ENCODE assay signal across 16 cellular contexts in the genomic region with DNA sequence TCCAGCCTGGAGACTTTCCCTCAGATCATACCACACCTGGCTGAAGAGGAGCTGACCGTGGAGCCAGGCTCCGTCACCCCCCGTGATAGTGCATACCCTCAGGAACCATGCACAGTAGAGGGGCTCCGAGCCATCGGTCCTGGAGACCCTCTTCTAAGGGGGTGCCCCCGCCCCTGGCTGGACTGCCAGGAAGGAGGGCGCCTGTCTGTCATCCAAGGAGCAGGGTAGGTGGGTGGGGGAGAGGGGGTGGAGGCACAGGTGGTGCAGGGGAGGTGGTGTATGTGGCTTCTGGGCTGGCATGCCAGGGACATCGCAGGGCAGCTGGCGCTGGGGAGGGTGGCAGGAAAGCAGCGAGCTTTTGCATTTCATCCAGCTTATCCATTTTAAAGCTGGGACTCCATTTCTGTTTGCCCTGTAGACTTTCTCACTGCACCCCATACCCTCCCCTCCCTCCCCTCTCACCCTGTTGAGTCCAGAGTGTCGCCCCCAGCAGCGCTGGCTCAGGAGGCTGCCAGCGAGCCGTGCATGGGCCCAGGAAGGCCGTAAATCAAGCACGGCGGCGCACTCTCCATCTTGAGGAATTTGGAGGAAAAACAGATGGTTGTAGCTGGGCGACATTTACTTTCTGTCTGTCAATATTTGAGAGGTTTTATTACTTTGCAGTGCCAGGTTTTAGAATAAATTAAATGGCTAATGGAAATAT. TPM values are rescaled to one million over a fixed set of nuclear protein-coding genes. Genes with fewer than 3 reads are reported as not detected.
DNase-seq lines count a peak whose midpoint lies in the region; ATAC-seq and TF ChIP-seq lines count a peak whose summit lies in the region.
"Had no signal": no experiment of that assay in that cellular context is flagged by ENCODE, and none has a peak within 500 bp of the region (broad histone marks: within the 10 kb centered on the region; RNA-seq: fewer than 3 reads in every experiment).

No MANE protein-coding gene starts in this region.

- H3K36me3 ChIP-seq in upper lobe of left lung, result no peaks in the 10 kb centered on the region
- H3K36me3 ChIP-seq: brain microvascular endothelial cell had no signal

- H3K27me3 ChIP-seq in upper lobe of left lung, result no peaks in the 10 kb centered on the region
- H3K27me3 ChIP-seq: brain microvascular endothelial cell had no signal

- peaks cover 36 to 73% (median 47%) of the 10 kb centered on the region in 4 donors for H3K4me1 ChIP-seq in upper lobe of left lung

- H3K4me1 Mint-ChIP-seq in chondrocyte (ENCODE audit: low read depth), result peaks cover 38% of the 10 kb centered on the region
- peaks cover 58% of the 10 kb centered on the region for H3K4me1 Mint-ChIP-seq in nephron
- H3K4me1 Mint-ChIP-seq: activated B cell treated with CpG ODN at 0.5 μM for 24 hours had no signal

- H3K4me3 ChIP-seq in upper lobe of left lung, result peak overlapping the region in 1 of 4 donors; percentile 0
- H3K4me3 ChIP-seq: GM23338 had no signal

- no peak for ATAC-seq in upper lobe of left lung (ENCODE audit: low FRiP score in 2 of 2)
- ATAC-seq: activated T-cell treated with anti-CD3 and anti-CD28 coated beads, Interleukin-2, amount 50 U/mL, for 4 hours; GM23338 had no signal

- no peaks in the 10 kb centered on the region for H3K36me3 Mint-ChIP-seq in chondrocyte (ENCODE audit: low read depth)
- no peaks in the 10 kb centered on the region for H3K36me3 Mint-ChIP-seq in nephron (ENCODE audit: low read depth)

- H3K27ac Mint-ChIP-seq in chondrocyte (ENCODE audit: unreplicated experiment), result no peak overlapping the region
- peak overlapping the region in 2 of 3 experiments; percentile 51 to 64 for H3K27ac Mint-ChIP-seq in nephron
- H3K27ac Mint-ChIP-seq: activated B cell treated with CpG ODN at 0.5 μM for 24 hours, endodermal cell, GM23338 had no signal

- H3K27me3 Mint-ChIP-seq in chondrocyte (ENCODE audit: low read depth), result no peaks in the 10 kb centered on the region
- H3K27me3 Mint-ChIP-seq in nephron (ENCODE audit: low read depth), result peaks cover 31% of the 10 kb centered on the region
- H3K27me3 Mint-ChIP-seq: activated B cell treated with CpG ODN at 0.5 μM for 24 hours had no signal

- H3K4me3 Mint-ChIP-seq in chondrocyte (ENCODE audit: unreplicated experiment) (no peak overlapping the region), nephron (no peak overlapping the region)
- H3K4me3 Mint-ChIP-seq: activated B cell treated with CpG ODN at 0.5 μM for 24 hours; activated T-cell treated with anti-CD3 and anti-CD28 coated beads, Interleukin-2, amount 50 U/mL, for 4 hours; endodermal cell; GM23338 had no signal

- peak; percentile 23 for DNase-seq in activated CD4-positive, CD25-positive, alpha-beta regulatory T cell treated with anti-CD3 and anti-CD28 coated beads, Interleukin-2, amount 50 U/mL, for 72 hours
- no peak for DNase-seq in activated CD4-positive, CD25-positive, alpha-beta regulatory T cell (lab: John Stamatoyannopoulos, UW)
- DNase-seq in chondrocyte (ENCODE audit: low spot score) (peak; percentile 84), upper lobe of left lung (peak in 1 of 2 donors; percentile 22), amniotic stem cell (lab: John Stamatoyannopoulos, UW) (no peak), GM19240 (ENCODE audit: insufficient read length, low spot score) (no peak), GM13976 (ENCODE audit: low spot score) (no peak)
- DNase-seq: 8988T; activated B cell treated with CpG ODN at 0.5 μM for 24 hours; activated T-cell treated with anti-CD3 and anti-CD28 coated beads, Interleukin-2, amount 50 U/mL, for 4 hours; endodermal cell; NCI-H1092 treated with DMSO at 0.1 percent for 48 hours; stimulated activated CD4-positive, alpha-beta T cell treated with anti-CD3 and anti-CD28 coated beads, Interleukin-4, amount 100 ng/mL, for 24 hours had no signal

- TF ChIP-seq CTCF in chondrocyte (IDR thresholded peaks at IDR 0.05) (no peak), nephron (IDR thresholded peaks at IDR 0.05; ENCODE audit: unreplicated experiment in 3 of 3) (no peak), upper lobe of left lung (IDR thresholded peaks at IDR 0.05) (no peak), GM13976 (IDR thresholded peaks at IDR 0.05; ENCODE audit: borderline replicate concordance, control extremely low read depth, extremely low read depth, insufficient read depth, missing control alignments) (no peak)

- H3K9me3 Mint-ChIP-seq in chondrocyte (ENCODE audit: low read depth), result no peaks in the 10 kb centered on the region
- H3K9me3 Mint-ChIP-seq in nephron, result no peaks in the 10 kb centered on the region
- H3K9me3 Mint-ChIP-seq: activated B cell treated with CpG ODN at 0.5 μM for 24 hours; activated T-cell treated with anti-CD3 and anti-CD28 coated beads, Interleukin-2, amount 50 U/mL, for 4 hours; GM23338 had no signal

- TF ChIP-seq POLR2A in upper lobe of left lung (IDR thresholded peaks at IDR 0.05), result no peak

- H3K27ac ChIP-seq in upper lobe of left lung, result peak overlapping the region; percentile 74 to 84 (median 79)
- H3K27ac ChIP-seq: brain microvascular endothelial cell had no signal

- TF ChIP-seq EP300 in upper lobe of left lung (IDR thresholded peaks at IDR 0.05), result no peak

- H3K9me3 ChIP-seq in upper lobe of left lung, result no peaks in the 10 kb centered on the region

- WGBS in upper lobe of left lung, 2 donors, result 68 to 70% methylated on average over 12 to 19 of the region's 19 CpGs

- in situ Hi-C loops in GM13976 (cut with MboI; ENCODE audit: low sequenced_read_pairs, unreplicated experiment), result no loop called here

RNA-seq across cellular contexts. Expression of gene HS6ST1, which starts 56.2 kb away (rescaled TPM):
- total RNA-seq in chondrocyte, result 30.0 to 39.2 TPM (median 33.1 TPM) in 3 replicates
- 10 to 100 TPM; 24.0 to 96.8 (median 37.0) TPM for total RNA-seq in upper lobe of left lung

Comparison
In these comparisons a context has a peak if more than half of its experiments do, and no peak if none do; other contexts are left out.
1. DNase-seq: peak in activated CD4-positive, CD25-positive, alpha-beta regulatory T cell treated with anti-CD3 and anti-CD28 coated beads, Interleukin-2, amount 50 U/mL, for 72 hours (single experiment) and chondrocyte (single experiment); none in activated CD4-positive, CD25-positive, alpha-beta regulatory T cell (0 of 4), amniotic stem cell (single experiment), GM19240 (single experiment) and GM13976 (single experiment).